In genomic region chr9:127715443-127716337, GRCh38 we compare ENCODE assay signal across 8 cellular contexts.
DNase-seq lines count a peak whose midpoint lies in the region; ATAC-seq, FAIRE-seq and TF ChIP-seq lines count a peak whose summit lies in the region.

PTRH1 (minus strand) TSS chr9:127715663; CDS start chr9:127715639, 24 bp downstream.
A gene with protein sequence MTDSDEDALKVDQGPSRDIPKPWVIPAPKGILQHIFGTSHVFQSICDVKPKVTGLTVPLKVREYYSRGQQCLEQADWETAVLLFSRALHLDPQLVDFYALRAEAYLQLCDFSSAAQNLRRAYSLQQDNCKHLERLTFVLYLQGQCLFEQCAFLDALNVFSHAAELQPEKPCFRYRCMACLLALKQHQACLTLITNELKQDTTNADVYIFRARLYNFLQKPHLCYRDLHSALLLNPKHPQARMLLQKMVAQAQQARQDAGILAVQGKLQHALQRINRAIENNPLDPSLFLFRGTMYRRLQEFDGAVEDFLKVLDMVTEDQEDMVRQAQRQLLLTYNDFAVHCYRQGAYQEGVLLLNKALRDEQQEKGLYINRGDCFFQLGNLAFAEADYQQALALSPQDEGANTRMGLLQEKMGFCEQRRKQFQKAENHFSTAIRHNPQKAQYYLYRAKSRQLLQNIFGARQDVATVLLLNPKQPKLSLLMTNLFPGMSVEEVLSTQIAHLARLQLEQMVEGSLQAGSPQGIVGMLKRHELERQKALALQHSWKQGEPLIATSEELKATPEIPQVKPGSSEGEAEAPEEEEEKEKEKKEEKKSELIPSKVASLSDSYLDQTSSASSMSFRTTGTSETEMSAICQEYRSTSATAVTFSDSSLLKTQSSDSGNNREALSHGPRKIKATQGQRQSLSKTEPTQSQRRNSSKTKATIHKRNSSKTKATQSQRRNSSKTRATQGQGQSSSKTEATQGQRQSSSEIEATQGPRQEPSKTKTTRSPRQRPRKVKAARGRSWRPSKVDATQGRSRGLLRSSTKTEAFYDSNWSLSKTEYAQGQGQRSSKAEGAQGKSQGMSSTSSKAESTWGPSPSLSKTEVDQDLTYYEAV (plus strand): TSS chr9:127716079. CDS start chr9:127716146, 67 bp downstream.

- peaks cover 47% of the 10 kb centered on the region for H3K4me1 Mint-ChIP-seq in central memory CD8-positive, alpha-beta T cell

- FAIRE-seq in islet of Langerhans (lab: Jason Lieb, UNC) = peak; percentile 82

- peak within 1 kb of the TSS; percentile 88 for H3K4me3 Mint-ChIP-seq in central memory CD8-positive, alpha-beta T cell

- peak within 1 kb of the TSS; percentile 94 for H3K27ac Mint-ChIP-seq in central memory CD8-positive, alpha-beta T cell (ENCODE audit: low read depth)

- peak; percentile 93 for ATAC-seq in GM19035 (IDR thresholded peaks at IDR 0.05; ENCODE audit: unreplicated experiment)
- ATAC-seq in HG03342 (IDR thresholded peaks at IDR 0.05; ENCODE audit: unreplicated experiment) = peak; percentile 90
- peak; percentile 93 for ATAC-seq in central memory CD8-positive, alpha-beta T cell (replicated peaks; ENCODE audit: extremely low read depth, poor library complexity, severe bottlenecking)

- DNase-seq in AG09319 (ENCODE audit: extremely low read depth, low read depth) (peak; percentile 80), NCI-H345 treated with DMSO at 0.1 percent for 48 hours (lab: John Stamatoyannopoulos, UW; ENCODE audit: unreplicated experiment) (peak; percentile 90)
- peak; percentile 96 for DNase-seq in activated CD4-positive, CD25-positive, alpha-beta regulatory T cell treated with anti-CD3 and anti-CD28 coated beads, Interleukin-2, amount 50 U/mL, for 16 hours (ENCODE audit: low read depth, low spot score)
- DNase-seq in central memory CD8-positive, alpha-beta T cell (ENCODE audit: low spot score in 2 of 2) = peak; percentile 94 to 96
- peak; percentile 92 to 98 for DNase-seq in stimulated activated CD4-positive, alpha-beta T cell treated with anti-CD3 and anti-CD28 coated beads, Interleukin-12 subunit alpha, Interleukin-12 subunit beta, amount 100 ng/mL, for 24 hours (ENCODE audit: low read depth in 2 of 2)

- TF ChIP-seq CTCF in AG09319 (IDR thresholded peaks at IDR 0.05; ENCODE audit: low read depth, low read length) = no peak

- no peaks in the 10 kb centered on the region for H3K9me3 Mint-ChIP-seq in central memory CD8-positive, alpha-beta T cell

- no peaks in the 10 kb centered on the region for H3K27me3 Mint-ChIP-seq in central memory CD8-positive, alpha-beta T cell

- H3K36me3 Mint-ChIP-seq in central memory CD8-positive, alpha-beta T cell (ENCODE audit: insufficient read depth) = peaks cover 15% of the 10 kb centered on the region

Comparison
In these comparisons a context has a peak if more than half of its experiments do, and no peak if none do; other contexts are left out.
1. Peak in every context shown above with its lines: DNase-seq and ATAC-seq.